15 cellular contexts compared by ENCODE assay signal in the genomic region with DNA sequence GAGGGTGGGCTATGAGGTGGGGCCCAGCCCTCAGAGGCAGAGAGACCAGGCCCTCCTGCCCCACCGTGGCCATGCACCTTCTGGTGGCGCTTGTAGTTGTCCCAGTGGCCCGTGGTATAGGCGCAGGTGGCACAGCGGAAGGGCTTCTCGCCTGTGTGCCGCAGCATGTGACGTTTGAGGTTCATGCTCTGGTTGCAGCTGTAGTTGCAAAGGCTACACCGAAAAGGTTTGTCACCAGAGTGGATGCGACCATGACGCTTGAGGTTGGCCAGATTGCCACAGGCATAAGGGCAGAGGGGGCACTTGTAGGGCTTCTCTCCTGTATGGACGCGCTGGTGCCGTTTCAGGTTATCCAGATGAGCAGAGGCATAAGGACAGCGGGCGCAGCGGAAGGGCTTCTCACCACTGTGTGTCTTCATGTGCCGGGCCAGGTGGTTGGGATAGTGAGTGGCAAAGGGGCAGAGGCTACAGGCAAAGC. TPM values are rescaled to one million over a fixed set of nuclear protein-coding genes. Genes with fewer than 3 reads are reported as not detected.
A peak's percentile ranks its signal among the peaks of the same experiment; 100 is the strongest.
DNase-seq lines count a peak whose midpoint lies in the region; ATAC-seq and TF ChIP-seq lines count a peak whose summit lies in the region.
"Had no signal": no experiment of that assay in that cellular context is flagged by ENCODE, and none has a peak within 500 bp of the region (broad histone marks: within the 10 kb centered on the region; RNA-seq: fewer than 3 reads in every experiment).

No MANE protein-coding gene starts in this region.

- H3K4me1 ChIP-seq in A673 (ENCODE audit: insufficient read depth, low read length, poor library complexity, severe bottlenecking) (peaks cover 15% of the 10 kb centered on the region), PC-3 (ENCODE audit: insufficient read depth, low read length) (peaks cover 18% of the 10 kb centered on the region)
- peaks cover 22% of the 10 kb centered on the region for H3K4me1 ChIP-seq in CD4-positive, CD25-positive, alpha-beta regulatory T cell (ENCODE audit: control insufficient read depth, insufficient read depth, low read length, poor library complexity, severe bottlenecking)

- intact Hi-C loops in A673 (cut with micrococcal nuclease; ENCODE audit: unreplicated experiment) (no loop called here), PC-3 (cut with micrococcal nuclease) (no loop called here)

- H3K36me3 ChIP-seq in A673 (ENCODE audit: insufficient read depth, low read length, poor library complexity, severe bottlenecking), result peaks cover 81% of the 10 kb centered on the region
- H3K36me3 ChIP-seq in CD4-positive, CD25-positive, alpha-beta regulatory T cell (ENCODE audit: control insufficient read depth, insufficient read depth, low read length), result peaks cover 58% of the 10 kb centered on the region
- peaks cover 31% of the 10 kb centered on the region; the same call in 1 of the 2 replicates for H3K36me3 ChIP-seq in PC-3 (ENCODE audit: low read depth, low read length)
- H3K36me3 ChIP-seq: ovary had no signal

- H3K79me2 ChIP-seq in PC-3 (ENCODE audit: low read length), result peaks cover 9% of the 10 kb centered on the region

- POLR2A ChIA-PET in A673 (lab: Charles Lee; ENCODE audit: low non-redundant PET) (no interaction called here), PC-3 (lab: Charles Lee; ENCODE audit: unreplicated experiment) (no interaction called here)

- peaks cover 21% of the 10 kb centered on the region for H3K36me3 Mint-ChIP-seq in CD4-positive, CD25-positive, alpha-beta regulatory T cell
- peaks cover 56% of the 10 kb centered on the region for H3K36me3 Mint-ChIP-seq in T-helper 2 cell treated with Interferon-gamma antibody and Interleukin-4, amounts not matched to agents 5 μg/mL and 100 μg/mL, for 36 hours (ENCODE audit: low read depth)

- H4K20me1 ChIP-seq in PC-3 (ENCODE audit: low read length), result no peaks in the 10 kb centered on the region

- H3K9me2 ChIP-seq in PC-3 (replicated peaks; ENCODE audit: low read length), result no peaks in the 10 kb centered on the region

- H3K4me3 Mint-ChIP-seq in CD4-positive, CD25-positive, alpha-beta regulatory T cell, result peak overlapping the region in 3 of 4 donors; percentile 35 to 87 (median 41)
- H3K4me3 Mint-ChIP-seq in T-helper 2 cell treated with Interferon-gamma antibody and Interleukin-4, amounts not matched to agents 5 μg/mL and 100 μg/mL, for 36 hours, result no peak overlapping the region

- H3K27ac Mint-ChIP-seq in CD4-positive, CD25-positive, alpha-beta regulatory T cell, result peak overlapping the region in 1 of 3 donors; percentile 43
- H3K27ac Mint-ChIP-seq in T-helper 2 cell treated with Interferon-gamma antibody and Interleukin-4, amounts not matched to agents 5 μg/mL and 100 μg/mL, for 36 hours, result no peak overlapping the region

- no peak for TF ChIP-seq CTCF in A673 (conservative IDR thresholded peaks at IDR 0.05; ENCODE audit: low read depth, low read length)
- no peak for TF ChIP-seq CTCF in PC-3 (conservative IDR thresholded peaks at IDR 0.05; ENCODE audit: low read depth, low read length)

- DNase-seq in A673 (ENCODE audit: low spot score) (no peak), PC-3 (no peak), erythroblast (lab: John Stamatoyannopoulos, UW) (no peak), NCI-H1436 treated with DMSO at 0.1 percent for 48 hours (lab: John Stamatoyannopoulos, UW) (no peak), AG08395 (ENCODE audit: low spot score) (no peak), foreskin melanocyte (no peak)
- DNase-seq in CD4-positive, CD25-positive, alpha-beta regulatory T cell, result no peak
- DNase-seq in T-helper 2 cell treated with Interferon-gamma antibody and Interleukin-4, amounts not matched to agents 5 μg/mL and 100 μg/mL, for 36 hours (ENCODE audit: low spot score), result no peak
- DNase-seq: activated CD4-positive, CD25-positive, alpha-beta regulatory T cell treated with anti-CD3 and anti-CD28 coated beads, Interleukin-2, amount 50 U/mL, for 72 hours; NCI-H187 had no signal

- H3K27me3 Mint-ChIP-seq in CD4-positive, CD25-positive, alpha-beta regulatory T cell, result no peaks in the 10 kb centered on the region
- H3K27me3 Mint-ChIP-seq in T-helper 2 cell treated with Interferon-gamma antibody and Interleukin-4, amounts not matched to agents 5 μg/mL and 100 μg/mL, for 36 hours (ENCODE audit: low read depth), result no peaks in the 10 kb centered on the region
- H3K27me3 Mint-ChIP-seq: T-cell had no signal

- H3K9me3 ChIP-seq in A673 (ENCODE audit: low read depth, low read length, poor library complexity, severe bottlenecking), result no peaks in the 10 kb centered on the region
- no peaks in the 10 kb centered on the region for H3K9me3 ChIP-seq in CD4-positive, CD25-positive, alpha-beta regulatory T cell (ENCODE audit: control insufficient read depth in 2 of 2, low read length in 2 of 2)
- no peaks in the 10 kb centered on the region for H3K9me3 ChIP-seq in PC-3 (ENCODE audit: low read length)
- H3K9me3 ChIP-seq: heart left ventricle, ovary, spleen had no signal

- peak; percentile 23 for TF ChIP-seq POLR2A in erythroblast (IDR thresholded peaks at IDR 0.05; ENCODE audit: low read length)

- no peak for ATAC-seq in CD4-positive, CD25-positive, alpha-beta regulatory T cell (ENCODE audit: low read depth in 2 of 2)
- ATAC-seq in PC-3, result no peak
- ATAC-seq: esophagus mucosa, heart left ventricle, T-cell had no signal

- no peaks in the 10 kb centered on the region for H3F3A ChIP-seq in PC-3 (ENCODE audit: low read length, unreplicated experiment)

- peak overlapping the region; percentile 14 for H3K27ac ChIP-seq in A673 (ENCODE audit: low read depth, low read length, poor library complexity, severe bottlenecking)
- no peak overlapping the region for H3K27ac ChIP-seq in CD4-positive, CD25-positive, alpha-beta regulatory T cell (ENCODE audit: insufficient read depth, low read length, poor library complexity, severe bottlenecking)
- H3K27ac ChIP-seq in PC-3 (ENCODE audit: low read length), result no peak overlapping the region
- H3K27ac ChIP-seq: heart left ventricle, ovary, spleen had no signal

- peaks cover 7 to 44% (median 33%) of the 10 kb centered on the region in 4 donors for H3K4me1 Mint-ChIP-seq in CD4-positive, CD25-positive, alpha-beta regulatory T cell
- H3K4me1 Mint-ChIP-seq in T-helper 2 cell treated with Interferon-gamma antibody and Interleukin-4, amounts not matched to agents 5 μg/mL and 100 μg/mL, for 36 hours (ENCODE audit: low read depth), result peaks cover 22% of the 10 kb centered on the region

- H3K27me3 ChIP-seq in A673 (replicated peaks; ENCODE audit: insufficient read depth, low read depth, low read length, poor library complexity) (no peaks in the 10 kb centered on the region), PC-3 (ENCODE audit: low read length) (no peaks in the 10 kb centered on the region)
- no peaks in the 10 kb centered on the region for H3K27me3 ChIP-seq in CD4-positive, CD25-positive, alpha-beta regulatory T cell (ENCODE audit: control insufficient read depth, insufficient read depth, low read length)
- H3K27me3 ChIP-seq: heart left ventricle, ovary, spleen had no signal

- CTCF ChIA-PET in A673 (lab: Charles Lee), result no interaction called here
- CTCF ChIA-PET in PC-3 (lab: Charles Lee), result no interaction called here

- H2AFZ ChIP-seq in PC-3 (ENCODE audit: low read length), result no peak overlapping the region

- BruUV-seq in A673 (replicated peaks; lab: Mats Ljungman, UMichigan) (no TSS peak), PC-3 (replicated peaks; lab: Mats Ljungman, UMichigan) (TSS peak; percentile 3)

- no peak overlapping the region for H3K4me2 ChIP-seq in PC-3 (ENCODE audit: low read length)

- no peak overlapping the region for H3K9ac ChIP-seq in PC-3 (ENCODE audit: low read length)

- no peaks in the 10 kb centered on the region for H3K9me3 Mint-ChIP-seq in CD4-positive, CD25-positive, alpha-beta regulatory T cell
- no peaks in the 10 kb centered on the region for H3K9me3 Mint-ChIP-seq in T-helper 2 cell treated with Interferon-gamma antibody and Interleukin-4, amounts not matched to agents 5 μg/mL and 100 μg/mL, for 36 hours
- H3K9me3 Mint-ChIP-seq: T-cell had no signal

- H3K4me3 ChIP-seq in A673 (ENCODE audit: low read depth, low read length, poor library complexity, severe bottlenecking) (no peak overlapping the region), PC-3 (ENCODE audit: low read length) (no peak overlapping the region)
- no peak overlapping the region for H3K4me3 ChIP-seq in CD4-positive, CD25-positive, alpha-beta regulatory T cell (ENCODE audit: low read depth, low read length)
- H3K4me3 ChIP-seq: heart left ventricle, ovary, spleen had no signal

RNA-seq across cellular contexts. Expression of a gene that starts 2.9 kb away (rescaled TPM):
- total RNA-seq in A673 (2021), result 21.3 and 22.3 TPM in 2 replicates
- total RNA-seq in CD4-positive, CD25-positive, alpha-beta regulatory T cell, result 20.9 TPM
- polyA plus RNA-seq in CD4-positive, CD25-positive, alpha-beta regulatory T cell, result 1 to 10 TPM; 1.4 to 4.9 (median 3.5) TPM
- 7.4 and 9.7 TPM in 2 replicates for total RNA-seq in PC-3 (2014; rRNA removed)

RNA-seq across cellular contexts. Expression of a gene that starts 7.2 kb away (rescaled TPM):
- total RNA-seq in A673 (2021) (109 and 110 TPM in 2 replicates), PC-3 (2014; rRNA removed) (99.6 and 110 TPM in 2 replicates)
- 85.5 TPM for total RNA-seq in CD4-positive, CD25-positive, alpha-beta regulatory T cell
- 100 to 1,000 TPM; 224 to 262 (median 243) TPM for polyA plus RNA-seq in CD4-positive, CD25-positive, alpha-beta regulatory T cell

RNA-seq across cellular contexts. Expression of a gene that starts 7.5 kb away (rescaled TPM):
- total RNA-seq in A673 (2021), result 68.8 and 74.7 TPM in 2 replicates
- total RNA-seq in CD4-positive, CD25-positive, alpha-beta regulatory T cell, result 33.2 TPM
- 10 to 100 TPM; 27.3 to 38.8 (median 34.5) TPM for polyA plus RNA-seq in CD4-positive, CD25-positive, alpha-beta regulatory T cell
- 35.8 and 43.9 TPM in 2 replicates for total RNA-seq in PC-3 (2014; rRNA removed)

RNA-seq across cellular contexts. Expression of a gene that starts 21.1 kb away (rescaled TPM):
- total RNA-seq in A673 (2021) (85.7 and 89.3 TPM in 2 replicates), PC-3 (2014; rRNA removed) (82.2 and 98.1 TPM in 2 replicates)
- 52.8 TPM for total RNA-seq in CD4-positive, CD25-positive, alpha-beta regulatory T cell
- 10 to 100 TPM; 27.5 to 45.8 (median 35.3) TPM for polyA plus RNA-seq in CD4-positive, CD25-positive, alpha-beta regulatory T cell

RNA-seq across cellular contexts. Expression of a gene that starts 31.7 kb away (rescaled TPM):
- total RNA-seq in A673 (2021) (147 and 155 TPM in 2 replicates), PC-3 (2014; rRNA removed) (122 and 133 TPM in 2 replicates)
- total RNA-seq in CD4-positive, CD25-positive, alpha-beta regulatory T cell, result 73.7 TPM
- polyA plus RNA-seq in CD4-positive, CD25-positive, alpha-beta regulatory T cell, result 100 to 1,000 TPM; 116 to 144 (median 118) TPM
